In the genomic region with DNA sequence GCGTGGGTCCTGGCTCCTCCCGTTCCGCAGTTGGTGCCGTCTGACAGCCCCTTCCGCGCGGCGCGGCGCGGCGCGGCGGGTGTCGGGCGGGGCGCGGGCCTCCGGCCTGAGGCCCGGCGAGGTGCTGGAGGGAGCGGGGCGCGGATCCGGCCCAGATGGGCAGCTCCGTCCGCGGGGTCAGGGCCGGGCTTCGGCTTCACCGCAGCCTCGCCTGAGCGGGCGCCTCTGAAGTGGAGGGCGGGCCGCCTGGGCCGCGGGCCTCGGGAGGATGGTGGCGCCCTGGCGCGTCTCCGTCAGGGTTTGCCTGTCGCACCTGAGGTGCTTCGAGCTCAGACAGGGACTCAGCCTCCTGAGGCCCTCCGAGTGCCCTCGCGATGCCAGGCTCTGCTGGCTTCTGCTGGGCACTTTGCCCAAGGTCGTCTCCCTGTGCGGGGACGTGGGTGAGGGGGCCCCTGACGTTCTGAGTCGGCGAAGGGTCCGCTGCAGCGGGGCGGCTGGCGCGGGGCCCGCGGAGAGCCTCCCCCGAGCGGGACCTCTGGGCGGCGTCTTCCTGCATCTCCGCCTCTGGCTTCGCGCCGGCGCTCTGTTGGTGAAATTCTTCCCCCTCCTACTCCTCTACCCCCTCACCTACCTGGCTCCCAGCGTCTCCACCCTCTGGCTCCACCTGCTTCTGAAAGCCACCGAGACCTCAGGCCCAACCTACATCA, we compare ENCODE assay signal across 1 cellular context.
TF ChIP-seq lines count a peak whose summit lies in the region.

No MANE protein-coding gene starts in this region.

TF ChIP-seq in GM12878, 131 proteins besides CTCF, POLR2A, EP300 and RAD21 (continued from another document and continues in another):
- no peak for TF ChIP-seq MXI1 (IDR thresholded peaks at IDR 0.05; ENCODE audit: low read depth, low read length)
- TF ChIP-seq RUNX3 (IDR thresholded peaks at IDR 0.05; ENCODE audit: low read length) = no peak
- no peak for TF ChIP-seq JUND (IDR thresholded peaks at IDR 0.05; ENCODE audit: low read depth, low read length)
- no peak for TF ChIP-seq PML (IDR thresholded peaks at IDR 0.05; ENCODE audit: low read length)
- TF ChIP-seq, protein P1, sequence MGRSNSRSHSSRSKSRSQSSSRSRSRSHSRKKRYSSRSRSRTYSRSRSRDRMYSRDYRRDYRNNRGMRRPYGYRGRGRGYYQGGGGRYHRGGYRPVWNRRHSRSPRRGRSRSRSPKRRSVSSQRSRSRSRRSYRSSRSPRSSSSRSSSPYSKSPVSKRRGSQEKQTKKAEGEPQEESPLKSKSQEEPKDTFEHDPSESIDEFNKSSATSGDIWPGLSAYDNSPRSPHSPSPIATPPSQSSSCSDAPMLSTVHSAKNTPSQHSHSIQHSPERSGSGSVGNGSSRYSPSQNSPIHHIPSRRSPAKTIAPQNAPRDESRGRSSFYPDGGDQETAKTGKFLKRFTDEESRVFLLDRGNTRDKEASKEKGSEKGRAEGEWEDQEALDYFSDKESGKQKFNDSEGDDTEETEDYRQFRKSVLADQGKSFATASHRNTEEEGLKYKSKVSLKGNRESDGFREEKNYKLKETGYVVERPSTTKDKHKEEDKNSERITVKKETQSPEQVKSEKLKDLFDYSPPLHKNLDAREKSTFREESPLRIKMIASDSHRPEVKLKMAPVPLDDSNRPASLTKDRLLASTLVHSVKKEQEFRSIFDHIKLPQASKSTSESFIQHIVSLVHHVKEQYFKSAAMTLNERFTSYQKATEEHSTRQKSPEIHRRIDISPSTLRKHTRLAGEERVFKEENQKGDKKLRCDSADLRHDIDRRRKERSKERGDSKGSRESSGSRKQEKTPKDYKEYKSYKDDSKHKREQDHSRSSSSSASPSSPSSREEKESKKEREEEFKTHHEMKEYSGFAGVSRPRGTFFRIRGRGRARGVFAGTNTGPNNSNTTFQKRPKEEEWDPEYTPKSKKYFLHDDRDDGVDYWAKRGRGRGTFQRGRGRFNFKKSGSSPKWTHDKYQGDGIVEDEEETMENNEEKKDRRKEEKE (IDR thresholded peaks at IDR 0.05) = peak; percentile 44; the same call in 1 of the 2 replicates
- TF ChIP-seq SMC3 (IDR thresholded peaks at IDR 0.05; ENCODE audit: borderline replicate concordance, low read length) = no peak
- no peak for TF ChIP-seq NFIC (IDR thresholded peaks at IDR 0.05; ENCODE audit: low read depth, low read length)
- TF ChIP-seq, protein P2, sequence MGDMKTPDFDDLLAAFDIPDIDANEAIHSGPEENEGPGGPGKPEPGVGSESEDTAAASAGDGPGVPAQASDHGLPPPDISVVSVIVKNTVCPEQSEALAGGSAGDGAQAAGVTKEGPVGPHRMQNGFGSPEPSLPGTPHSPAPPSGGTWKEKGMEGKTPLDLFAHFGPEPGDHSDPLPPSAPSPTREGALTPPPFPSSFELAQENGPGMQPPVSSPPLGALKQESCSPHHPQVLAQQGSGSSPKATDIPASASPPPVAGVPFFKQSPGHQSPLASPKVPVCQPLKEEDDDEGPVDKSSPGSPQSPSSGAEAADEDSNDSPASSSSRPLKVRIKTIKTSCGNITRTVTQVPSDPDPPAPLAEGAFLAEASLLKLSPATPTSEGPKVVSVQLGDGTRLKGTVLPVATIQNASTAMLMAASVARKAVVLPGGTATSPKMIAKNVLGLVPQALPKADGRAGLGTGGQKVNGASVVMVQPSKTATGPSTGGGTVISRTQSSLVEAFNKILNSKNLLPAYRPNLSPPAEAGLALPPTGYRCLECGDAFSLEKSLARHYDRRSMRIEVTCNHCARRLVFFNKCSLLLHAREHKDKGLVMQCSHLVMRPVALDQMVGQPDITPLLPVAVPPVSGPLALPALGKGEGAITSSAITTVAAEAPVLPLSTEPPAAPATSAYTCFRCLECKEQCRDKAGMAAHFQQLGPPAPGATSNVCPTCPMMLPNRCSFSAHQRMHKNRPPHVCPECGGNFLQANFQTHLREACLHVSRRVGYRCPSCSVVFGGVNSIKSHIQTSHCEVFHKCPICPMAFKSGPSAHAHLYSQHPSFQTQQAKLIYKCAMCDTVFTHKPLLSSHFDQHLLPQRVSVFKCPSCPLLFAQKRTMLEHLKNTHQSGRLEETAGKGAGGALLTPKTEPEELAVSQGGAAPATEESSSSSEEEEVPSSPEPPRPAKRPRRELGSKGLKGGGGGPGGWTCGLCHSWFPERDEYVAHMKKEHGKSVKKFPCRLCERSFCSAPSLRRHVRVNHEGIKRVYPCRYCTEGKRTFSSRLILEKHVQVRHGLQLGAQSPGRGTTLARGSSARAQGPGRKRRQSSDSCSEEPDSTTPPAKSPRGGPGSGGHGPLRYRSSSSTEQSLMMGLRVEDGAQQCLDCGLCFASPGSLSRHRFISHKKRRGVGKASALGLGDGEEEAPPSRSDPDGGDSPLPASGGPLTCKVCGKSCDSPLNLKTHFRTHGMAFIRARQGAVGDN (IDR thresholded peaks at IDR 0.05) = peak; percentile 36; the same call in 1 of the 2 replicates
- TF ChIP-seq, protein P3, sequence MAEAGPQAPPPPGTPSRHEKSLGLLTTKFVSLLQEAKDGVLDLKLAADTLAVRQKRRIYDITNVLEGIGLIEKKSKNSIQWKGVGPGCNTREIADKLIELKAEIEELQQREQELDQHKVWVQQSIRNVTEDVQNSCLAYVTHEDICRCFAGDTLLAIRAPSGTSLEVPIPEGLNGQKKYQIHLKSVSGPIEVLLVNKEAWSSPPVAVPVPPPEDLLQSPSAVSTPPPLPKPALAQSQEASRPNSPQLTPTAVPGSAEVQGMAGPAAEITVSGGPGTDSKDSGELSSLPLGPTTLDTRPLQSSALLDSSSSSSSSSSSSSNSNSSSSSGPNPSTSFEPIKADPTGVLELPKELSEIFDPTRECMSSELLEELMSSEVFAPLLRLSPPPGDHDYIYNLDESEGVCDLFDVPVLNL (IDR thresholded peaks at IDR 0.05; ENCODE audit: low read depth, low read length) = no peak
- TF ChIP-seq HCFC1 (IDR thresholded peaks at IDR 0.05; ENCODE audit: low read length) = no peak
- peak; percentile 74 for TF ChIP-seq NR2F1 (conservative IDR thresholded peaks at IDR 0.05)
- TF ChIP-seq MYB (IDR thresholded peaks at IDR 0.05; ENCODE audit: borderline replicate concordance, low read depth, low read length) = no peak
- no peak for TF ChIP-seq SREBF2 (IDR thresholded peaks at IDR 0.05; ENCODE audit: low read length)
- no peak for TF ChIP-seq TBL1XR1 (IDR thresholded peaks at IDR 0.05; ENCODE audit: low read depth, low read length)
- TF ChIP-seq FOS (IDR thresholded peaks at IDR 0.05; ENCODE audit: borderline replicate concordance, extremely low read depth, insufficient read length) = no peak
- TF ChIP-seq ESRRA (IDR thresholded peaks at IDR 0.05; ENCODE audit: low read length) = no peak
- no peak for TF ChIP-seq CHD4 (IDR thresholded peaks at IDR 0.05)
- TF ChIP-seq, protein P4, sequence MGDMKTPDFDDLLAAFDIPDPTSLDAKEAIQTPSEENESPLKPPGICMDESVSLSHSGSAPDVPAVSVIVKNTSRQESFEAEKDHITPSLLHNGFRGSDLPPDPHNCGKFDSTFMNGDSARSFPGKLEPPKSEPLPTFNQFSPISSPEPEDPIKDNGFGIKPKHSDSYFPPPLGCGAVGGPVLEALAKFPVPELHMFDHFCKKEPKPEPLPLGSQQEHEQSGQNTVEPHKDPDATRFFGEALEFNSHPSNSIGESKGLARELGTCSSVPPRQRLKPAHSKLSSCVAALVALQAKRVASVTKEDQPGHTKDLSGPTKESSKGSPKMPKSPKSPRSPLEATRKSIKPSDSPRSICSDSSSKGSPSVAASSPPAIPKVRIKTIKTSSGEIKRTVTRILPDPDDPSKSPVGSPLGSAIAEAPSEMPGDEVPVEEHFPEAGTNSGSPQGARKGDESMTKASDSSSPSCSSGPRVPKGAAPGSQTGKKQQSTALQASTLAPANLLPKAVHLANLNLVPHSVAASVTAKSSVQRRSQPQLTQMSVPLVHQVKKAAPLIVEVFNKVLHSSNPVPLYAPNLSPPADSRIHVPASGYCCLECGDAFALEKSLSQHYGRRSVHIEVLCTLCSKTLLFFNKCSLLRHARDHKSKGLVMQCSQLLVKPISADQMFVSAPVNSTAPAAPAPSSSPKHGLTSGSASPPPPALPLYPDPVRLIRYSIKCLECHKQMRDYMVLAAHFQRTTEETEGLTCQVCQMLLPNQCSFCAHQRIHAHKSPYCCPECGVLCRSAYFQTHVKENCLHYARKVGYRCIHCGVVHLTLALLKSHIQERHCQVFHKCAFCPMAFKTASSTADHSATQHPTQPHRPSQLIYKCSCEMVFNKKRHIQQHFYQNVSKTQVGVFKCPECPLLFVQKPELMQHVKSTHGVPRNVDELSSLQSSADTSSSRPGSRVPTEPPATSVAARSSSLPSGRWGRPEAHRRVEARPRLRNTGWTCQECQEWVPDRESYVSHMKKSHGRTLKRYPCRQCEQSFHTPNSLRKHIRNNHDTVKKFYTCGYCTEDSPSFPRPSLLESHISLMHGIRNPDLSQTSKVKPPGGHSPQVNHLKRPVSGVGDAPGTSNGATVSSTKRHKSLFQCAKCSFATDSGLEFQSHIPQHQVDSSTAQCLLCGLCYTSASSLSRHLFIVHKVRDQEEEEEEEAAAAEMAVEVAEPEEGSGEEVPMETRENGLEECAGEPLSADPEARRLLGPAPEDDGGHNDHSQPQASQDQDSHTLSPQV (IDR thresholded peaks at IDR 0.05) = no peak
- no peak for TF ChIP-seq SREBF1 (IDR thresholded peaks at IDR 0.05; ENCODE audit: low read length)
- TF ChIP-seq, protein P5, sequence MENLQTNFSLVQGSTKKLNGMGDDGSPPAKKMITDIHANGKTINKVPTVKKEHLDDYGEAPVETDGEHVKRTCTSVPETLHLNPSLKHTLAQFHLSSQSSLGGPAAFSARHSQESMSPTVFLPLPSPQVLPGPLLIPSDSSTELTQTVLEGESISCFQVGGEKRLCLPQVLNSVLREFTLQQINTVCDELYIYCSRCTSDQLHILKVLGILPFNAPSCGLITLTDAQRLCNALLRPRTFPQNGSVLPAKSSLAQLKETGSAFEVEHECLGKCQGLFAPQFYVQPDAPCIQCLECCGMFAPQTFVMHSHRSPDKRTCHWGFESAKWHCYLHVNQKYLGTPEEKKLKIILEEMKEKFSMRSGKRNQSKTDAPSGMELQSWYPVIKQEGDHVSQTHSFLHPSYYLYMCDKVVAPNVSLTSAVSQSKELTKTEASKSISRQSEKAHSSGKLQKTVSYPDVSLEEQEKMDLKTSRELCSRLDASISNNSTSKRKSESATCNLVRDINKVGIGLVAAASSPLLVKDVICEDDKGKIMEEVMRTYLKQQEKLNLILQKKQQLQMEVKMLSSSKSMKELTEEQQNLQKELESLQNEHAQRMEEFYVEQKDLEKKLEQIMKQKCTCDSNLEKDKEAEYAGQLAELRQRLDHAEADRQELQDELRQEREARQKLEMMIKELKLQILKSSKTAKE (IDR thresholded peaks at IDR 0.05; ENCODE audit: low read depth, poor library complexity, severe bottlenecking) = no peak
- TF ChIP-seq, protein P6, sequence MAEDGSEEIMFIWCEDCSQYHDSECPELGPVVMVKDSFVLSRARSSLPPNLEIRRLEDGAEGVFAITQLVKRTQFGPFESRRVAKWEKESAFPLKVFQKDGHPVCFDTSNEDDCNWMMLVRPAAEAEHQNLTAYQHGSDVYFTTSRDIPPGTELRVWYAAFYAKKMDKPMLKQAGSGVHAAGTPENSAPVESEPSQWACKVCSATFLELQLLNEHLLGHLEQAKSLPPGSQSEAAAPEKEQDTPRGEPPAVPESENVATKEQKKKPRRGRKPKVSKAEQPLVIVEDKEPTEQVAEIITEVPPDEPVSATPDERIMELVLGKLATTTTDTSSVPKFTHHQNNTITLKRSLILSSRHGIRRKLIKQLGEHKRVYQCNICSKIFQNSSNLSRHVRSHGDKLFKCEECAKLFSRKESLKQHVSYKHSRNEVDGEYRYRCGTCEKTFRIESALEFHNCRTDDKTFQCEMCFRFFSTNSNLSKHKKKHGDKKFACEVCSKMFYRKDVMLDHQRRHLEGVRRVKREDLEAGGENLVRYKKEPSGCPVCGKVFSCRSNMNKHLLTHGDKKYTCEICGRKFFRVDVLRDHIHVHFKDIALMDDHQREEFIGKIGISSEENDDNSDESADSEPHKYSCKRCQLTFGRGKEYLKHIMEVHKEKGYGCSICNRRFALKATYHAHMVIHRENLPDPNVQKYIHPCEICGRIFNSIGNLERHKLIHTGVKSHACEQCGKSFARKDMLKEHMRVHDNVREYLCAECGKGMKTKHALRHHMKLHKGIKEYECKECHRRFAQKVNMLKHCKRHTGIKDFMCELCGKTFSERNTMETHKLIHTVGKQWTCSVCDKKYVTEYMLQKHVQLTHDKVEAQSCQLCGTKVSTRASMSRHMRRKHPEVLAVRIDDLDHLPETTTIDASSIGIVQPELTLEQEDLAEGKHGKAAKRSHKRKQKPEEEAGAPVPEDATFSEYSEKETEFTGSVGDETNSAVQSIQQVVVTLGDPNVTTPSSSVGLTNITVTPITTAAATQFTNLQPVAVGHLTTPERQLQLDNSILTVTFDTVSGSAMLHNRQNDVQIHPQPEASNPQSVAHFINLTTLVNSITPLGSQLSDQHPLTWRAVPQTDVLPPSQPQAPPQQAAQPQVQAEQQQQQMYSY (CRISPR knock-in tag; IDR thresholded peaks at IDR 0.05) = no peak
- no peak for TF ChIP-seq EZH2 (IDR thresholded peaks at IDR 0.05; ENCODE audit: borderline replicate concordance, control insufficient read depth, low read depth, low read length)
- no peak for TF ChIP-seq SIX5 (IDR thresholded peaks at IDR 0.05; ENCODE audit: low read depth, low read length, severe bottlenecking)
- TF ChIP-seq FOXM1 (IDR thresholded peaks at IDR 0.05; ENCODE audit: low read depth, low read length) = no peak
- TF ChIP-seq, protein P7, sequence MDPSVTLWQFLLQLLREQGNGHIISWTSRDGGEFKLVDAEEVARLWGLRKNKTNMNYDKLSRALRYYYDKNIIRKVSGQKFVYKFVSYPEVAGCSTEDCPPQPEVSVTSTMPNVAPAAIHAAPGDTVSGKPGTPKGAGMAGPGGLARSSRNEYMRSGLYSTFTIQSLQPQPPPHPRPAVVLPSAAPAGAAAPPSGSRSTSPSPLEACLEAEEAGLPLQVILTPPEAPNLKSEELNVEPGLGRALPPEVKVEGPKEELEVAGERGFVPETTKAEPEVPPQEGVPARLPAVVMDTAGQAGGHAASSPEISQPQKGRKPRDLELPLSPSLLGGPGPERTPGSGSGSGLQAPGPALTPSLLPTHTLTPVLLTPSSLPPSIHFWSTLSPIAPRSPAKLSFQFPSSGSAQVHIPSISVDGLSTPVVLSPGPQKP (IDR thresholded peaks at IDR 0.05; ENCODE audit: low read depth, low read length) = no peak
- TF ChIP-seq DPF2 (IDR thresholded peaks at IDR 0.05) = peak; percentile 67; the same call in 1 of the 2 replicates
- TF ChIP-seq IKZF1 (conservative IDR thresholded peaks at IDR 0.05) = peak; percentile 74
- 0 out of 2 replicates have a peak, but pooled peaks have one; percentile 30 for TF ChIP-seq SMARCA5 (IDR thresholded peaks at IDR 0.05)
- TF ChIP-seq RCOR1 (conservative IDR thresholded peaks at IDR 0.05; ENCODE audit: low read depth, low read length) = no peak
- no peak for TF ChIP-seq TAF1 (IDR thresholded peaks at IDR 0.05; ENCODE audit: borderline replicate concordance, low read depth, low read length)
- TF ChIP-seq KLF5 (IDR thresholded peaks at IDR 0.05; ENCODE audit: partially characterized antibody) = no peak
- no peak for TF ChIP-seq MYC (IDR thresholded peaks at IDR 0.05; ENCODE audit: insufficient read depth, insufficient read length, insufficient replicate concordance, low read length, severe bottlenecking)
- TF ChIP-seq, protein P8, sequence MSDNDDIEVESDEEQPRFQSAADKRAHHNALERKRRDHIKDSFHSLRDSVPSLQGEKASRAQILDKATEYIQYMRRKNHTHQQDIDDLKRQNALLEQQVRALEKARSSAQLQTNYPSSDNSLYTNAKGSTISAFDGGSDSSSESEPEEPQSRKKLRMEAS (IDR thresholded peaks at IDR 0.05; ENCODE audit: low read depth, low read length) = no peak
- TF ChIP-seq HDAC6 (IDR thresholded peaks at IDR 0.05; ENCODE audit: unreplicated experiment) = no peak
- TF ChIP-seq ATF7 (IDR thresholded peaks at IDR 0.05; ENCODE audit: low read depth) = no peak
- peak in 1 of 2 experiments; percentile 50; a peak in 2 of 4 replicates for TF ChIP-seq BHLHE40 (IDR thresholded peaks at IDR 0.05; ENCODE audit: borderline replicate concordance in 1 of 2, low read depth in 2 of 2, low read length in 1 of 2)
- TF ChIP-seq NBN (IDR thresholded peaks at IDR 0.05) = no peak
